ENCODE assay signal across 8 cellular contexts in the genomic region with DNA sequence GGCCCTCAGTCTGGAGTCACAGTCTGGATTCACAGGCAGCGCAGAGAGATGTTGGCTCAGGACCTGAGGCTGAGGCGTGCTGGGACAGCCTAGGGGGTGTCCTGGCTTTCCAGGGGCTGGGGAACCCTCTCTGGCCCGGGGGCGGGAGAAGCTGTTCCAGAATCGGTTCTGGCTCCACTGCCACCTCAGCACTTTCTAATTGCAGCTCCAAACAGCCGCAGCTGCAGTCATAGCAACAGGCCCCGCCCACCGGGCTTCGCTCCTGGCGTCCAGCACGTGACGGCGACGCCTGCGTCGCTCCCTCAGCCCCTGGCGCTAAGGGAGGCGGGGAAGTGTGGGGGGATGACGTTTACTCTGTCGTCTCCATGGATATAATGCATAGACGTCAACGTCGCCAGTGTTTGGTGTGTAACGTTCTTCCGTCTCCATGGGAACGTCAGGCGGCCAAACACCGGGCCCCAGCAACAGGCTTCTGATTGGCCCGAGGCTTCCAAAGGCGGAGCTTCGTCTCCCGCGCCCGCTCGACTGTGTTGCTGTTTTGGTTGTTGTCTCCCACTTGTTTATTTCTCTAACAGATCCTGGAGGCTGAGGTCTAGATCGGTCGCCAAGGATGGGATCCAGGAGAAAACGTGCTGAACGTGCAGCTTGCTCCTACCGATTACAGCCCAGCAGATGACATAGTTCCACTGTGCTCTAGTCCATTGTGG. TPM values are rescaled to one million over a fixed set of nuclear protein-coding genes. Genes with fewer than 3 reads are reported as not detected.
DNase-seq lines count a peak whose midpoint lies in the region; ATAC-seq and TF ChIP-seq lines count a peak whose summit lies in the region.

No MANE protein-coding gene starts in this region.

- peak overlapping the region; percentile 97 to 98 for H3K9ac ChIP-seq in mucosa of rectum (ENCODE audit: low read depth in 1 of 2, low read length in 2 of 2)

- DNase-seq in DMS114 treated with DMSO at 0.1 percent for 48 hours (lab: John Stamatoyannopoulos, UW; ENCODE audit: unreplicated experiment) (peak; percentile 94), KBM-7 (peak; percentile 99), PC-9 (peak; percentile 100)
- peak; percentile 96 to 98 for DNase-seq in activated T-cell treated with anti-CD3 and anti-CD28 coated beads, Interleukin-2, amount 50 U/mL, for 48 hours
- peak; percentile 98 to 99 for DNase-seq in stimulated activated CD8-positive, alpha-beta memory T cell treated with anti-CD3 and anti-CD28 coated beads, Interleukin-4, amount 100 ng/mL, for 4 hours (ENCODE audit: low read depth in 2 of 2, low spot score in 1 of 2)

- POLR2A ChIA-PET in PC-9 (lab: Charles Lee; ENCODE audit: unreplicated experiment) = interaction anchor here (0.5 to 2.8 kb wide), 25 partner anchors 8 to 766 kb away, joined by 3 to 63 read pairs (median 4); partner anchors contain the start of genes FOS and NPC2

- H3F3A ChIP-seq in PC-9 (ENCODE audit: insufficient read depth, low read depth) = peaks cover 62% of the 10 kb centered on the region

- no peaks in the 10 kb centered on the region for H3K79me2 ChIP-seq in PC-9 (ENCODE audit: low read depth)

- H3K9me3 ChIP-seq in PC-9 (ENCODE audit: insufficient read depth, low read depth) (no peaks in the 10 kb centered on the region), esophagus (ENCODE audit: control insufficient read depth in 2 of 2, insufficient read depth in 1 of 2, low read depth in 1 of 2, low read length in 1 of 2) (no peaks in the 10 kb centered on the region), mucosa of rectum (ENCODE audit: control insufficient read depth in 2 of 2, low read length in 2 of 2) (no peaks in the 10 kb centered on the region)

- H3K36me3 ChIP-seq in PC-9 (ENCODE audit: low read depth) = no peaks in the 10 kb centered on the region
- no peaks in the 10 kb centered on the region for H3K36me3 ChIP-seq in esophagus (ENCODE audit: control insufficient read depth in 2 of 2, insufficient read depth in 2 of 2, low read length in 1 of 2)
- H3K36me3 ChIP-seq in mucosa of rectum (ENCODE audit: control insufficient read depth in 2 of 2, insufficient read depth in 2 of 2, low read length in 2 of 2) = no peaks in the 10 kb centered on the region

- H4K20me1 ChIP-seq in PC-9 (ENCODE audit: insufficient read depth) = no peaks in the 10 kb centered on the region

- in situ Hi-C loops in KBM-7 (cut with MboI; ENCODE audit: low pct_unique_long_range_greater_than_20kb, low sequenced_read_pairs) = no loop called here

- H3K27me3 ChIP-seq in PC-9 (ENCODE audit: insufficient read depth, low read depth) (no peaks in the 10 kb centered on the region), esophagus (ENCODE audit: control insufficient read depth in 1 of 2, insufficient read depth in 2 of 2, low read length in 2 of 2) (no peaks in the 10 kb centered on the region), mucosa of rectum (ENCODE audit: control insufficient read depth in 2 of 2, insufficient read depth in 2 of 2, low read length in 2 of 2) (no peaks in the 10 kb centered on the region)

- H3K27ac ChIP-seq in PC-9 (peak overlapping the region; percentile 83), esophagus (ENCODE audit: low read depth in 2 of 2, low read length in 1 of 2) (peak overlapping the region; percentile 89 to 94), mucosa of rectum (ENCODE audit: low read depth in 2 of 2, low read length in 2 of 2) (peak overlapping the region; percentile 92 to 97)

- peak; percentile 97 for ATAC-seq in GM21723 (IDR thresholded peaks at IDR 0.05; ENCODE audit: unreplicated experiment)

- CTCF ChIA-PET in PC-9 (lab: Charles Lee) = interaction anchor here (0.5 to 1.0 kb wide), 4 partner anchors 29 to 1768 kb away, joined by 3 to 7 read pairs (median 5); no protein-coding TSS in a partner anchor

- peak overlapping the region; percentile 83 for H2AFZ ChIP-seq in PC-9

- peak overlapping the region; percentile 91 for H3K4me2 ChIP-seq in PC-9

- WGBS in esophagus, 2 donors = 0 to 1% methylated on average over 40 of the region's 40 CpGs

- TF ChIP-seq CTCF in PC-9 (conservative IDR thresholded peaks at IDR 0.05) = no peak

- H3K4me1 ChIP-seq in PC-9 (replicated peaks; ENCODE audit: insufficient read depth) (peaks cover 63% of the 10 kb centered on the region), esophagus (ENCODE audit: control insufficient read depth in 2 of 2, insufficient read depth in 2 of 2, low read length in 1 of 2) (no peaks in the 10 kb centered on the region), mucosa of rectum (ENCODE audit: control insufficient read depth in 2 of 2, insufficient read depth in 2 of 2, low read length in 2 of 2) (peaks cover 22 to 47% of the 10 kb centered on the region in 2 donors)

- H3K4me3 ChIP-seq in PC-9 (peak overlapping the region; percentile 56), esophagus (ENCODE audit: low read depth in 1 of 2, low read length in 2 of 2) (peak overlapping the region; percentile 22 to 39), mucosa of rectum (ENCODE audit: low read length in 2 of 2) (peak overlapping the region; percentile 80 to 88)

- no peaks in the 10 kb centered on the region for H3K9me2 ChIP-seq in PC-9 (ENCODE audit: insufficient read depth)

- BruUV-seq in PC-9 (replicated peaks; lab: Mats Ljungman, UMichigan) = no TSS peak

- intact Hi-C loops in PC-9 (cut with micrococcal nuclease; ENCODE audit: unreplicated experiment) = loop anchor here (1.0 to 5.0 kb wide), 8 partner anchors 18 to 193 kb away; partner anchors contain the start of genes NEK9 and TMED10

RNA-seq across cellular contexts. Expression of gene FOS, which starts 19.7 kb away (rescaled TPM):
- 84.6 and 154 TPM in 2 replicates for total RNA-seq in PC-9 (2021)
- polyA plus RNA-seq in esophagus = 100 to 1,000 TPM in 1 of 2 donors, 10 to 100 TPM in 1; 99.5 to 102 TPM

Comparison
In these comparisons a context has a peak if more than half of its experiments do, and no peak if none do; other contexts are left out.
1. Peak in every context shown above with its lines: DNase-seq, ATAC-seq, H3K4me3 ChIP-seq and H3K27ac ChIP-seq.
2. H3K4me3 ChIP-seq: peak in every context shown above with its lines; median percentile 84 in mucosa of rectum; 56 in PC-9; 30 in esophagus.